ENCODE assay signal across 8 cellular contexts in genomic region chr14:67533754-67534085, GRCh38. TPM values are rescaled to one million over a fixed set of nuclear protein-coding genes. Genes with fewer than 3 reads are reported as not detected.
DNase-seq lines count a peak whose midpoint lies in the region; ATAC-seq and TF ChIP-seq lines count a peak whose summit lies in the region.

No MANE protein-coding gene starts in this region.

- 5 to 17% methylated on average over 6 of the region's 6 CpGs for WGBS in body of pancreas, 2 donors
- 66% methylated on average over 5 of the region's 6 CpGs for WGBS in right lobe of liver (ENCODE audit: insufficient coverage, low coverage, low lambda C conversion rate, missing lambda C conversion rate)
- 20 to 35% methylated on average over 1 to 6 of the region's 6 CpGs for WGBS in transverse colon (ENCODE audit: low coverage in 1 of 2), 2 donors

- H3K36me3 ChIP-seq in body of pancreas (replicated peaks in 1 of 2; ENCODE audit: insufficient read depth in 1 of 2, low read depth in 2 of 2): no peaks in the 10 kb centered on the region
- H3K36me3 ChIP-seq in right lobe of liver: no peaks in the 10 kb centered on the region
- no peaks in the 10 kb centered on the region for H3K36me3 ChIP-seq in transverse colon

- H3K4me1 ChIP-seq in body of pancreas (peaks cover 29% of the 10 kb centered on the region), right lobe of liver (peaks cover 0 to 5% (median 2%) of the 10 kb centered on the region in 4 donors), transverse colon (peaks cover 0 to 18% (median 8%) of the 10 kb centered on the region in 4 donors)

- H3K27ac ChIP-seq in body of pancreas: peak overlapping the region; percentile 91 to 98 (median 94)
- no peak overlapping the region for H3K27ac ChIP-seq in right lobe of liver
- peak overlapping the region; percentile 75 to 91 (median 89) for H3K27ac ChIP-seq in transverse colon

- peak overlapping the region in 1 of 2 donors; percentile 26 for H3K4me3 ChIP-seq in body of pancreas
- peak overlapping the region; percentile 56 to 64 (median 63) for H3K4me3 ChIP-seq in right lobe of liver
- H3K4me3 ChIP-seq in transverse colon: peak overlapping the region; percentile 21 to 89 (median 82)

- H3K9me3 ChIP-seq in body of pancreas: no peaks in the 10 kb centered on the region
- no peaks in the 10 kb centered on the region for H3K9me3 ChIP-seq in right lobe of liver
- no peaks in the 10 kb centered on the region for H3K9me3 ChIP-seq in transverse colon

- DNase-seq in activated CD8-positive, alpha-beta memory T cell treated with anti-CD3 and anti-CD28 coated beads, Interleukin-2, amount 10 ng/mL, durations not matched to agents 7 days and 5 days: no peak
- no peak for DNase-seq in activated CD8-positive, alpha-beta memory T cell treated with anti-CD3 and anti-CD28 coated beads for 24 hours
- peak in 2 of 4 donors; percentile 46 to 51 for DNase-seq in body of pancreas
- no peak for DNase-seq in right lobe of liver
- peak; percentile 36 for DNase-seq in transverse colon
- DNase-seq in Kasumi-1 (lab: John Stamatoyannopoulos, UW): no peak
- DNase-seq in middle frontal gyrus (ENCODE audit: extremely low spot score, low spot score): no peak

- no peaks in the 10 kb centered on the region for H3K36me3 Mint-ChIP-seq in activated CD8-positive, alpha-beta memory T cell treated with anti-CD3 and anti-CD28 coated beads, Interleukin-2, amount 10 ng/mL, durations not matched to agents 7 days and 5 days

- no peak for TF ChIP-seq EP300 in transverse colon (IDR thresholded peaks at IDR 0.05; ENCODE audit: low read depth)

- no peaks in the 10 kb centered on the region for H3K4me1 Mint-ChIP-seq in activated CD8-positive, alpha-beta memory T cell treated with anti-CD3 and anti-CD28 coated beads, Interleukin-2, amount 10 ng/mL, durations not matched to agents 7 days and 5 days

- TF ChIP-seq CTCF in body of pancreas (IDR thresholded peaks at IDR 0.05): no peak
- no peak for TF ChIP-seq CTCF in right lobe of liver (IDR thresholded peaks at IDR 0.05)
- TF ChIP-seq CTCF in transverse colon (IDR thresholded peaks at IDR 0.05): no peak

- no peaks in the 10 kb centered on the region for H3K27me3 ChIP-seq in body of pancreas
- H3K27me3 ChIP-seq in right lobe of liver: no peaks in the 10 kb centered on the region
- no peaks in the 10 kb centered on the region for H3K27me3 ChIP-seq in transverse colon

- H3K9me3 Mint-ChIP-seq in activated CD8-positive, alpha-beta memory T cell treated with anti-CD3 and anti-CD28 coated beads, Interleukin-2, amount 10 ng/mL, durations not matched to agents 7 days and 5 days (ENCODE audit: low read depth): no peaks in the 10 kb centered on the region

- CTCF ChIA-PET in activated CD8-positive, alpha-beta memory T cell treated with anti-CD3 and anti-CD28 coated beads, Interleukin-2, amount 10 ng/mL, durations not matched to agents 7 days and 5 days (lab: Charles Lee): interaction anchor here (1.1 to 2.6 kb wide), 5 partner anchors 8 to 171 kb away, joined by 3 to 11 read pairs (median 4); partner anchors contain the start of gene ARG2

- H3K27me3 Mint-ChIP-seq in activated CD8-positive, alpha-beta memory T cell treated with anti-CD3 and anti-CD28 coated beads, Interleukin-2, amount 10 ng/mL, durations not matched to agents 7 days and 5 days: peaks cover 67% of the 10 kb centered on the region

- H3K4me3 Mint-ChIP-seq in activated CD8-positive, alpha-beta memory T cell treated with anti-CD3 and anti-CD28 coated beads, Interleukin-2, amount 10 ng/mL, durations not matched to agents 7 days and 5 days: peak overlapping the region; percentile 38

- intact Hi-C loops in body of pancreas (cut with DNase I) (loop anchor here (5.0 kb wide), 1 partner anchor 39 kb away; no protein-coding TSS in a partner anchor), right lobe of liver (cut with DNase I) (no loop called here), transverse colon (cut with DNase I; ENCODE audit: low total_unique reads) (no loop called here)

- ATAC-seq in activated CD8-positive, alpha-beta memory T cell treated with anti-CD3 and anti-CD28 coated beads, Interleukin-2, amount 10 ng/mL, durations not matched to agents 7 days and 5 days: no peak
- ATAC-seq in body of pancreas: peak; percentile 30
- ATAC-seq in right lobe of liver: no peak
- ATAC-seq in HG02588 (IDR thresholded peaks at IDR 0.05; ENCODE audit: unreplicated experiment): no peak

- TF ChIP-seq POLR2A in body of pancreas (IDR thresholded peaks at IDR 0.05): no peak
- TF ChIP-seq POLR2A in right lobe of liver (IDR thresholded peaks at IDR 0.05): no peak
- TF ChIP-seq POLR2A in transverse colon (IDR thresholded peaks at IDR 0.05): peak; percentile 1

- in situ Hi-C loops in transverse colon (cut with MboI; ENCODE audit: low pct_ligation_motif_present in 1 of 4, low pct_unique_long_range_greater_than_20kb in 1 of 4, low sequenced_read_pairs in 3 of 4): no loop called here

- H3K27ac Mint-ChIP-seq in activated CD8-positive, alpha-beta memory T cell treated with anti-CD3 and anti-CD28 coated beads, Interleukin-2, amount 10 ng/mL, durations not matched to agents 7 days and 5 days: no peak overlapping the region

RNA-seq across cellular contexts. Expression of gene PLEKHH1, which starts 0.6 kb away (rescaled TPM):
- total RNA-seq in activated CD8-positive, alpha-beta memory T cell treated with anti-CD3 and anti-CD28 coated beads, Interleukin-2, amount 10 ng/mL, durations not matched to agents 7 days and 5 days: under 1 TPM; 0.19 to 0.79 TPM
- total RNA-seq in body of pancreas (10 to 100 TPM; 32.7 to 54.7 TPM), right lobe of liver (1 to 10 TPM; 1.9 to 4.1 (median 3.0) TPM), transverse colon (100 to 1,000 TPM in 1 of 4 donors, 10 to 100 TPM in 3; 71.1 to 123 (median 79.7) TPM)

RNA-seq across cellular contexts. Expression of gene TMEM229B, which starts 45.2 kb away (rescaled TPM):
- 1 to 10 TPM; 5.1 to 7.0 TPM for total RNA-seq in activated CD8-positive, alpha-beta memory T cell treated with anti-CD3 and anti-CD28 coated beads, Interleukin-2, amount 10 ng/mL, durations not matched to agents 7 days and 5 days
- total RNA-seq in body of pancreas (1 to 10 TPM; 2.0 to 4.4 TPM), right lobe of liver (1 to 10 TPM in 3 of 6 experiments, under 1 TPM in 3; 0.06 to 1.8 (median 1.2) TPM), transverse colon (10 to 100 TPM in 1 of 4 donors, 1 to 10 TPM in 3; 3.7 to 13.5 (median 7.4) TPM)

Comparison
In these comparisons a context has a peak if more than half of its experiments do, and no peak if none do; other contexts are left out.
1. H3K27ac ChIP-seq: peak in body of pancreas (4 of 4) and transverse colon (4 of 4); none in right lobe of liver (0 of 3).
2. RNA of gene PLEKHH1, which starts 0.6 kb away (total RNA-seq): 71.1 to 123 TPM in transverse colon and 32.7 to 54.7 TPM in body of pancreas; 1.9 to 4.1 TPM in right lobe of liver and 0.19 to 0.79 TPM in activated CD8-positive, alpha-beta memory T cell treated with anti-CD3 and anti-CD28 coated beads, Interleukin-2, amount 10 ng/mL, durations not matched to agents 7 days and 5 days; every median in the first group is over 4 times any median in the second.